Comparison of ENCODE assay signal across 1 cellular context in genomic region chr14:28157887-28158791, GRCh38.
TF ChIP-seq lines count a peak whose summit lies in the region.

No MANE protein-coding gene starts in this region.

TF ChIP-seq in WTC11, 78 proteins besides CTCF, POLR2A, EP300 and RAD21 (continued from another document):
- no peak for TF ChIP-seq ARID4B (CRISPR knock-in tag; IDR thresholded peaks at IDR 0.05; ENCODE audit: borderline replicate concordance)
- TF ChIP-seq ZNF416 (CRISPR knock-in tag; IDR thresholded peaks at IDR 0.05): no peak
